In the genomic region with DNA sequence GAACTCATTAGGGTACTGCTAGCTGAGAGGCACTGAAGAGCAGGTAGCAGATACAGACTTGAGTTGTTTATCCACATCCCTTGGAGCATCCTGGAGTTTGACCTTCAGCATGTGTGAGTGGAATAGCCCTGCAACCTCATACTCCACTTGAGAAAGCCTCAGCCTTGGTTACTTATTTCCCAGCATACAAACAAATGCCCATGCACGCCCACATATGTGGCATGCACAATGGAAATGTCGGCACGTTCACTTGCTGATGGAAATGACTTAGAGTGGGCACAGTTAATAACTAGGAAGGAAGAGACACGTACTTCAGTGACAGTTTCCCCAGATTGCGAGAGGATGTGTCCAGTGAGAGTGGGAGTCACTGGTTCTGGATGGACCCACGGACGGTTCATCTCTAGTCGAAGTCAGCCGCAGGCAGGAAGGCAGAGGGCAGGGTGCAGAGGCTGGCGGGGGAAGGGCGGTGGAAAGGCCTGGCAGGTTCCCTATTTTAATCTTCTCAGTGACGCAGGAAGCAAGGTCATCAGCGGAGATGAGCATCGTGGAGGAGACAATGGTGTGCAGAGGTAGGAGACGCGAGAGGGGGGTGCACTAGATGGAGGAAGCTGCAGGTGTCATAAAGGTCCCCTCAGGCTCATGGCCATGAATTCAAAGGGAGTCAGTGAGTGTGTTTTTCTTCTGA, we compare ENCODE assay signal across 17 cellular contexts.
A peak's percentile ranks its signal among the peaks of the same experiment; 100 is the strongest.
DNase-seq lines count a peak whose midpoint lies in the region; ATAC-seq and TF ChIP-seq lines count a peak whose summit lies in the region.
"Had no signal": no experiment of that assay in that cellular context is flagged by ENCODE, and none has a peak within 500 bp of the region (broad histone marks: within the 10 kb centered on the region; RNA-seq: fewer than 3 reads in every experiment).

No MANE protein-coding gene starts in this region.

- CTCF ChIA-PET in WTC11 (lab: Charles Lee), result no interaction called here

- POLR2A ChIA-PET in WTC11 (lab: Charles Lee), result no interaction called here
- POLR2A ChIA-PET in naive thymus-derived CD8-positive, alpha-beta T cell (lab: Charles Lee), result no interaction called here

- peaks cover 5% of the 10 kb centered on the region; the same call in 1 of the 2 replicates for H3K27me3 Mint-ChIP-seq in WTC11 (ENCODE audit: low read depth)
- H3K27me3 Mint-ChIP-seq in naive thymus-derived CD8-positive, alpha-beta T cell, result peaks cover 0 to 13% (median 0%) of the 10 kb centered on the region in 5 donors

- no peak for TF ChIP-seq CTCF in WTC11 (IDR thresholded peaks at IDR 0.05)
- TF ChIP-seq CTCF in prostate gland (IDR thresholded peaks at IDR 0.05), result no peak

- H3K36me3 ChIP-seq in prostate gland, result no peaks in the 10 kb centered on the region
- H3K36me3 ChIP-seq: sigmoid colon, SJCRH30 had no signal

- 76% methylated on average over 16 of the region's 16 CpGs for WGBS in prostate gland

- H3K36me3 Mint-ChIP-seq in WTC11, result no peaks in the 10 kb centered on the region
- H3K36me3 Mint-ChIP-seq in naive thymus-derived CD8-positive, alpha-beta T cell, result no peaks in the 10 kb centered on the region

- no peak overlapping the region; the same call in 1 of the 2 replicates for H3K4me3 Mint-ChIP-seq in WTC11
- peak overlapping the region; percentile 19 to 69 (median 48) for H3K4me3 Mint-ChIP-seq in naive thymus-derived CD8-positive, alpha-beta T cell

- H3K27me3 ChIP-seq in prostate gland (replicated peaks; ENCODE audit: insufficient read depth), result no peaks in the 10 kb centered on the region
- H3K27me3 ChIP-seq: sigmoid colon had no signal

- no peaks in the 10 kb centered on the region for H3K4me1 ChIP-seq in prostate gland (replicated peaks)
- H3K4me1 ChIP-seq: sigmoid colon, SJCRH30 had no signal

- H3K9me3 Mint-ChIP-seq in WTC11, result peaks cover 4% of the 10 kb centered on the region
- no peaks in the 10 kb centered on the region for H3K9me3 Mint-ChIP-seq in naive thymus-derived CD8-positive, alpha-beta T cell

- H3K4me1 Mint-ChIP-seq in WTC11, result peaks cover 18% of the 10 kb centered on the region
- H3K4me1 Mint-ChIP-seq in naive thymus-derived CD8-positive, alpha-beta T cell, result peaks cover 31 to 54% (median 47%) of the 10 kb centered on the region in 4 donors

- peak; percentile 34 for ATAC-seq in WTC11
- peak in 1 of 2 donors; percentile 65 for ATAC-seq in naive thymus-derived CD8-positive, alpha-beta T cell
- ATAC-seq: left ventricle myocardium superior had no signal

- peak overlapping the region; percentile 69 for H3K27ac Mint-ChIP-seq in WTC11
- H3K27ac Mint-ChIP-seq in naive thymus-derived CD8-positive, alpha-beta T cell, result peak overlapping the region in 6 of 10 donors; percentile 41 to 80 (median 64)

- H3K9me3 ChIP-seq in prostate gland, result no peaks in the 10 kb centered on the region
- H3K9me3 ChIP-seq: sigmoid colon, SJCRH30 had no signal

- intact Hi-C loops in prostate gland (cut with DNase I), result no loop called here

- H3K4me3 ChIP-seq in prostate gland, result no peak overlapping the region
- H3K4me3 ChIP-seq: sigmoid colon, SJCRH30 had no signal

- H3K27ac ChIP-seq in prostate gland, result no peak overlapping the region
- H3K27ac ChIP-seq: sigmoid colon, SJCRH30 had no signal

- DNase-seq in CD1c-positive myeloid dendritic cell (ENCODE audit: extremely low spot score) (peak; percentile 77), GDM1 (lab: John Stamatoyannopoulos, UW) (peak; percentile 34), WTC11 (ENCODE audit: low spot score) (no peak), putamen (ENCODE audit: low spot score) (no peak), prostate gland (ENCODE audit: low spot score) (no peak), ecto neural progenitor cell (ENCODE audit: low spot score) (no peak), NCI-H1694 treated with DMSO at 0.1 percent for 48 hours (lab: John Stamatoyannopoulos, UW) (no peak)
- peak in 2 of 10 donors; percentile 8 to 28 for DNase-seq in naive thymus-derived CD8-positive, alpha-beta T cell
- DNase-seq: activated CD4-positive, CD25-positive, alpha-beta regulatory T cell; activated effector memory CD4-positive, alpha-beta T cell treated with anti-CD3 and anti-CD28 coated beads, Interleukin-2, amount 50 U/mL, for 16 hours; dermis blood vessel endothelial cell; DMS53; left ventricle myocardium superior; NCI-H774; sigmoid colon; SJCRH30; trophoblast cell had no signal

- TF ChIP-seq POLR2A in prostate gland (IDR thresholded peaks at IDR 0.05), result no peak

TF ChIP-seq in WTC11, 78 proteins besides CTCF, POLR2A, EP300 and RAD21:
- TF ChIP-seq GABPB1 (CRISPR knock-in tag; IDR thresholded peaks at IDR 0.05), result no peak
- TF ChIP-seq ZBTB21 (CRISPR knock-in tag; IDR thresholded peaks at IDR 0.05; ENCODE audit: borderline replicate concordance), result no peak
- TF ChIP-seq ZNF138 (CRISPR knock-in tag; conservative IDR thresholded peaks at IDR 0.05), result no peak
- TF ChIP-seq CDX4 (CRISPR knock-in tag; IDR thresholded peaks at IDR 0.05; ENCODE audit: borderline replicate concordance), result no peak
- no peak for TF ChIP-seq ZNF232 (CRISPR knock-in tag; IDR thresholded peaks at IDR 0.05)
- TF ChIP-seq FOXJ3 (CRISPR knock-in tag; IDR thresholded peaks at IDR 0.05; ENCODE audit: borderline replicate concordance), result no peak
- TF ChIP-seq, protein P1, sequence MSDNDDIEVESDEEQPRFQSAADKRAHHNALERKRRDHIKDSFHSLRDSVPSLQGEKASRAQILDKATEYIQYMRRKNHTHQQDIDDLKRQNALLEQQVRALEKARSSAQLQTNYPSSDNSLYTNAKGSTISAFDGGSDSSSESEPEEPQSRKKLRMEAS (CRISPR knock-in tag; IDR thresholded peaks at IDR 0.05), result no peak
- TF ChIP-seq NFYB (CRISPR knock-in tag; conservative IDR thresholded peaks at IDR 0.05; ENCODE audit: low read depth), result no peak
- no peak for TF ChIP-seq CREB1 (CRISPR knock-in tag; IDR thresholded peaks at IDR 0.05)
- TF ChIP-seq USF1 (CRISPR knock-in tag; IDR thresholded peaks at IDR 0.05), result no peak

Comparison
In these comparisons a context has a peak if more than half of its experiments do, and no peak if none do; other contexts are left out.
1. DNase-seq: peak in CD1c-positive myeloid dendritic cell (single experiment) and GDM1 (single experiment); none in WTC11 (single experiment), putamen (single experiment), prostate gland (single experiment), ecto neural progenitor cell (single experiment) and NCI-H1694 treated with DMSO at 0.1 percent for 48 hours (single experiment).